In the genomic region with DNA sequence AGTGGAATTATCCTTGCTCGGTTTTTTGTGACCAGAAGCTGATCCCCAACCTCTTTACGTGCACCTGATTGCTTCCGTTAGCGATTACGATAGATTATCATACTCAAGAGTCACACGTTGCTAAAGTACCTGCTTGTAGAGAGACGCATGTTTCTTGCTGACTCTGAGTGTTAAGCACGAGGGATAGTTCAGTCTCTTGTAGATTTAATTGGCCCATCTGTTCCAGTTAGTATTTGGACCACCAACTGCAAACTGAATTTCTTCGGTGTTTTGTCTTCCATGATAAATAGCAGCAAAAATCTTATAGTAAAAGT, we compare ENCODE assay signal across 8 cellular contexts. TPM values are rescaled to one million over a fixed set of nuclear protein-coding genes. Genes with fewer than 3 reads are reported as not detected.
DNase-seq lines count a peak whose midpoint lies in the region; ATAC-seq lines count a peak whose summit lies in the region.

No MANE protein-coding gene starts in this region.

- DNase-seq in CD8-positive, alpha-beta memory T cell = no peak
- no peak for DNase-seq in activated CD8-positive, alpha-beta T cell treated with anti-CD3 and anti-CD28 coated beads, Interleukin-2, amount 10 ng/mL, durations not matched to agents 7 days and 5 days
- DNase-seq in iris pigment epithelial cell (ENCODE audit: low read depth) = peak; percentile 21
- no peak for DNase-seq in substantia nigra (lab: John Stamatoyannopoulos, UW)
- DNase-seq in HK-2 (ENCODE audit: unreplicated experiment) = no peak
- DNase-seq in A172 (ENCODE audit: low spot score) = no peak

- H3K4me3 Mint-ChIP-seq in CD8-positive, alpha-beta memory T cell = peak overlapping the region; percentile 83 to 94 (median 90)
- peak overlapping the region; percentile 83 for H3K4me3 Mint-ChIP-seq in activated CD8-positive, alpha-beta T cell treated with anti-CD3 and anti-CD28 coated beads, Interleukin-2, amount 10 ng/mL, durations not matched to agents 7 days and 5 days

- H3K4me1 Mint-ChIP-seq in CD8-positive, alpha-beta memory T cell = peaks cover 32 to 43% (median 42%) of the 10 kb centered on the region in 3 donors
- H3K4me1 Mint-ChIP-seq in activated CD8-positive, alpha-beta T cell treated with anti-CD3 and anti-CD28 coated beads, Interleukin-2, amount 10 ng/mL, durations not matched to agents 7 days and 5 days (ENCODE audit: low read depth) = peaks cover 31% of the 10 kb centered on the region

- POLR2A ChIA-PET in CD8-positive, alpha-beta memory T cell (lab: Charles Lee) = interaction anchor here (1.0 to 1.9 kb wide), 2 partner anchors 188 to 190 kb away, joined by 5 to 12 read pairs; partner anchors contain the start of gene ANKRD17
- POLR2A ChIA-PET in activated CD8-positive, alpha-beta T cell treated with anti-CD3 and anti-CD28 coated beads, Interleukin-2, amount 10 ng/mL, durations not matched to agents 7 days and 5 days (lab: Charles Lee) = interaction anchor here (0.6 to 2.4 kb wide), 9 partner anchors 10 to 189 kb away, joined by 3 to 22 read pairs (median 5); partner anchors contain the start of gene ANKRD17

- peak overlapping the region; percentile 80 for H3K4me3 ChIP-seq in CD8-positive, alpha-beta memory T cell (ENCODE audit: low read length)

- H3K36me3 Mint-ChIP-seq in CD8-positive, alpha-beta memory T cell = peaks cover 0 to 33% (median 8%) of the 10 kb centered on the region in 3 donors
- peaks cover 23% of the 10 kb centered on the region for H3K36me3 Mint-ChIP-seq in activated CD8-positive, alpha-beta T cell treated with anti-CD3 and anti-CD28 coated beads, Interleukin-2, amount 10 ng/mL, durations not matched to agents 7 days and 5 days (ENCODE audit: low read depth)

- H3K4me1 ChIP-seq in CD8-positive, alpha-beta memory T cell (ENCODE audit: insufficient read depth, low read length) = peaks cover 34% of the 10 kb centered on the region

- peak; percentile 15 for ATAC-seq in GM19372 (IDR thresholded peaks at IDR 0.05; ENCODE audit: low read depth, unreplicated experiment)
- ATAC-seq in HG03442 (IDR thresholded peaks at IDR 0.05; ENCODE audit: unreplicated experiment) = peak; percentile 8
- ATAC-seq in activated CD8-positive, alpha-beta T cell treated with anti-CD3 and anti-CD28 coated beads, Interleukin-2, amount 10 ng/mL, durations not matched to agents 7 days and 5 days = no peak

- peak overlapping the region; percentile 97 for H3K27ac ChIP-seq in CD8-positive, alpha-beta memory T cell (ENCODE audit: low read depth, low read length)
- H3K27ac ChIP-seq in substantia nigra (ENCODE audit: low read depth, low read length, poor library complexity, severe bottlenecking) = peak overlapping the region; percentile 65

- H3K9me3 Mint-ChIP-seq in CD8-positive, alpha-beta memory T cell = no peaks in the 10 kb centered on the region
- no peaks in the 10 kb centered on the region for H3K9me3 Mint-ChIP-seq in activated CD8-positive, alpha-beta T cell treated with anti-CD3 and anti-CD28 coated beads, Interleukin-2, amount 10 ng/mL, durations not matched to agents 7 days and 5 days (ENCODE audit: insufficient read depth)

- no peaks in the 10 kb centered on the region for H3K27me3 Mint-ChIP-seq in CD8-positive, alpha-beta memory T cell
- no peaks in the 10 kb centered on the region for H3K27me3 Mint-ChIP-seq in activated CD8-positive, alpha-beta T cell treated with anti-CD3 and anti-CD28 coated beads, Interleukin-2, amount 10 ng/mL, durations not matched to agents 7 days and 5 days (ENCODE audit: low read depth)

- no peaks in the 10 kb centered on the region for H3K27me3 ChIP-seq in CD8-positive, alpha-beta memory T cell (ENCODE audit: insufficient read depth, low read length, poor library complexity, severe bottlenecking)

- H3K9me3 ChIP-seq in CD8-positive, alpha-beta memory T cell (ENCODE audit: low read length) = no peaks in the 10 kb centered on the region

- H3K36me3 ChIP-seq in CD8-positive, alpha-beta memory T cell (ENCODE audit: insufficient read depth, low read length) = no peaks in the 10 kb centered on the region

- H3K27ac Mint-ChIP-seq in CD8-positive, alpha-beta memory T cell = peak overlapping the region; percentile 98 to 100 (median 100)
- peak overlapping the region; percentile 94 for H3K27ac Mint-ChIP-seq in activated CD8-positive, alpha-beta T cell treated with anti-CD3 and anti-CD28 coated beads, Interleukin-2, amount 10 ng/mL, durations not matched to agents 7 days and 5 days

- CTCF ChIA-PET in CD8-positive, alpha-beta memory T cell (lab: Charles Lee) = interaction anchor here (1.2 to 1.9 kb wide), 3 partner anchors 10 to 189 kb away, joined by 6 to 8 read pairs (median 7); partner anchors contain the start of gene ANKRD17
- CTCF ChIA-PET in activated CD8-positive, alpha-beta T cell treated with anti-CD3 and anti-CD28 coated beads, Interleukin-2, amount 10 ng/mL, durations not matched to agents 7 days and 5 days (lab: Charles Lee) = interaction anchor here (1.1 to 3.6 kb wide), 4 partner anchors 10 to 188 kb away, joined by 4 to 21 read pairs (median 11); partner anchors contain the start of gene ANKRD17

RNA-seq across cellular contexts. Expression of gene COX18, which starts 0.5 kb away (rescaled TPM):
- total RNA-seq in CD8-positive, alpha-beta memory T cell = 10 to 100 TPM; 26.4 to 27.6 TPM
- 6.7 TPM for polyA plus RNA-seq in CD8-positive, alpha-beta memory T cell
- total RNA-seq in activated CD8-positive, alpha-beta T cell treated with anti-CD3 and anti-CD28 coated beads, Interleukin-2, amount 10 ng/mL, durations not matched to agents 7 days and 5 days = 10 to 100 TPM; 14.7 to 15.5 TPM
- total RNA-seq in A172 (2014; rRNA removed; shearing (Covaris generic)) = 21.8 and 22.8 TPM in 2 replicates
